In the genomic region with DNA sequence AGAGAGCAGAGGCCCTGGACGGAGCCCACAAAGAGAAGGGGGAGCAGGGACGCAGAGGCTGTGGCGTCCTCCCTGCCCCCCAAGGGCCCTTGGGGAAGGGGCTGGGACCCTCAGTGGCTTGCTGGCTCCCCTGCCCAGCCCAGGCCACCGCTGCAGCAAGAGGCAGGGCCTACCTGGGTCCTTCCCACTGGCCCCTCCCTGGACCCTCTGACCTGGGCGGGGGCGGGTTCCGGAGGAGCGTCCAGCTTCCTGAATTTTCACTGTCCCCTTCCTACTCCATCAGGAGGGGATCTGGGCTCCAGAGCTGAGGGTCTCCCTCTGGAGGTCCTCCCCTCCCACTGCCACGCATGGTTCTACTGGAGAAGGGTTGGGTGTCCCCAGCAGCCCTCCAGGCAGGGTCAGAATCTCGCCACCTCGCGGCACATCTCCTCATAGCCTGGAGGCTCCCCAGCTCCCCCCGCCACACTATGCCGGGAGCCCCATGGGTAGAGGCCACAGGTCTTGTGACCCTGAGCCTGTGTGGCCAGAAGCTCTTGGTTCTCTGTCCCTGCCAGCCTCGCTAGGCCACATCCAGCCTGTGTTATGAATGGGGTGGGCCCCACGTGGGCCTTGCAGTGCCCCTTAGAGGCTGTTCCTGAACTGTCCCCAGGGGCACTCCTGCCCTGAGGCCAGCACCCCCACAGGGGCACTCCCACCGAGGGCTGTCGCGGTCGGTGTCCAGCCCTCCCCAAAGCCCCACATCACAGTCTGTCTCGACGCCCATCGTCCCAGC, we compare ENCODE assay signal across 1 cellular context.
TF ChIP-seq lines count a peak whose summit lies in the region.

No MANE protein-coding gene starts in this region.

TF ChIP-seq in K562, 482 proteins besides CTCF, POLR2A, EP300 and RAD21 (continued from another document and continues in another):
- TF ChIP-seq SREBF1 (IDR thresholded peaks at IDR 0.05; ENCODE audit: borderline replicate concordance, low read depth, low read length) (no peak), ZNF263 (CRISPR knock-in tag; IDR thresholded peaks at IDR 0.05; ENCODE audit: borderline replicate concordance) (no peak), FOXP1 (CRISPR knock-in tag; IDR thresholded peaks at IDR 0.05) (no peak), ZNF124 (CRISPR knock-in tag; IDR thresholded peaks at IDR 0.05) (no peak), GTF2A2 (tag; IDR thresholded peaks at IDR 0.05) (no peak), HMG20B (CRISPR knock-in tag; IDR thresholded peaks at IDR 0.05) (0 out of 2 replicates have a peak, but pooled peaks have one; percentile 55), CEBPB (tag; IDR thresholded peaks at IDR 0.05) (no peak), KHSRP (IDR thresholded peaks at IDR 0.05) (no peak), ZNF764 (CRISPR knock-in tag; IDR thresholded peaks at IDR 0.05; ENCODE audit: low read depth) (no peak), ZNF12 (CRISPR knock-in tag; IDR thresholded peaks at IDR 0.05) (no peak), SMARCA4 (IDR thresholded peaks at IDR 0.05) (0 out of 2 replicates have a peak, but pooled peaks have one; percentile 16), SMC3 (conservative IDR thresholded peaks at IDR 0.05; ENCODE audit: insufficient read depth, low read depth, low read length) (0 out of 2 replicates have a peak, but pooled peaks have one; percentile 20), POLR2AphosphoS5 (IDR thresholded peaks at IDR 0.05; ENCODE audit: control insufficient read depth, insufficient read depth, low read depth, low read length) (no peak), CBX5 (IDR thresholded peaks at IDR 0.05; ENCODE audit: borderline replicate concordance, low read depth) (no peak), ETV5 (CRISPR knock-in tag; IDR thresholded peaks at IDR 0.05; ENCODE audit: low read depth) (0 out of 2 replicates have a peak, but pooled peaks have one; percentile 42), MTA3 (IDR thresholded peaks at IDR 0.05; ENCODE audit: borderline replicate concordance) (0 out of 2 replicates have a peak, but pooled peaks have one; percentile 58), ZNF184 (CRISPR knock-in tag; IDR thresholded peaks at IDR 0.05) (no peak), ZFPM2 (CRISPR knock-in tag; IDR thresholded peaks at IDR 0.05) (no peak), KDM4B (IDR thresholded peaks at IDR 0.05; ENCODE audit: borderline replicate concordance in 2 of 2, low read depth in 1 of 2) (0 out of 4 replicates have a peak, but pooled peaks of 1 of the 2 experiments have one; percentile 1), RNF2 (IDR thresholded peaks at IDR 0.05) (no peak), SAP30 (IDR thresholded peaks at IDR 0.05; ENCODE audit: borderline replicate concordance, insufficient read depth, low read depth, low read length, poor library complexity, severe bottlenecking) (no peak), HDAC2 (IDR thresholded peaks at IDR 0.05) (0 out of 2 replicates have a peak, but pooled peaks have one; percentile 38), PHB2 (IDR thresholded peaks at IDR 0.05; ENCODE audit: low read depth) (no peak), BHLHE40 (IDR thresholded peaks at IDR 0.05; ENCODE audit: low read length) (peak; percentile 28; the same call in 1 of the 2 replicates), NUFIP1 (IDR thresholded peaks at IDR 0.05; ENCODE audit: partially characterized antibody) (no peak), ZNF444 (CRISPR knock-in tag; IDR thresholded peaks at IDR 0.05) (no peak), NCOA1 (IDR thresholded peaks at IDR 0.05; ENCODE audit: low read depth) (no peak)
- TF ChIP-seq, protein P1, sequence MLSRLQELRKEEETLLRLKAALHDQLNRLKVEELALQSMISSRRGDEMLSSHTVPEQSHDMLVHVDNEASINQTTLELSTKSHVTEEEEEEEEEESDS (CRISPR knock-in tag; IDR thresholded peaks at IDR 0.05), result no peak
- TF ChIP-seq, protein P2, sequence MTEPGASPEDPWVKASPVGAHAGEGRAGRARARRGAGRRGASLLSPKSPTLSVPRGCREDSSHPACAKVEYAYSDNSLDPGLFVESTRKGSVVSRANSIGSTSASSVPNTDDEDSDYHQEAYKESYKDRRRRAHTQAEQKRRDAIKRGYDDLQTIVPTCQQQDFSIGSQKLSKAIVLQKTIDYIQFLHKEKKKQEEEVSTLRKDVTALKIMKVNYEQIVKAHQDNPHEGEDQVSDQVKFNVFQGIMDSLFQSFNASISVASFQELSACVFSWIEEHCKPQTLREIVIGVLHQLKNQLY (CRISPR knock-in tag; conservative IDR thresholded peaks at IDR 0.05), result no peak
- TF ChIP-seq, protein P3, sequence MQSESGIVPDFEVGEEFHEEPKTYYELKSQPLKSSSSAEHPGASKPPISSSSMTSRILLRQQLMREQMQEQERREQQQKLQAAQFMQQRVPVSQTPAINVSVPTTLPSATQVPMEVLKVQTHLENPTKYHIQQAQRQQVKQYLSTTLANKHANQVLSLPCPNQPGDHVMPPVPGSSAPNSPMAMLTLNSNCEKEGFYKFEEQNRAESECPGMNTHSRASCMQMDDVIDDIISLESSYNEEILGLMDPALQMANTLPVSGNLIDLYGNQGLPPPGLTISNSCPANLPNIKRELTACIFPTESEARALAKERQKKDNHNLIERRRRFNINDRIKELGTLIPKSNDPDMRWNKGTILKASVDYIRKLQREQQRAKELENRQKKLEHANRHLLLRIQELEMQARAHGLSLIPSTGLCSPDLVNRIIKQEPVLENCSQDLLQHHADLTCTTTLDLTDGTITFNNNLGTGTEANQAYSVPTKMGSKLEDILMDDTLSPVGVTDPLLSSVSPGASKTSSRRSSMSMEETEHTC (IDR thresholded peaks at IDR 0.05), result 0 out of 2 replicates have a peak, but pooled peaks have one; percentile 23
- TF ChIP-seq, protein P4, sequence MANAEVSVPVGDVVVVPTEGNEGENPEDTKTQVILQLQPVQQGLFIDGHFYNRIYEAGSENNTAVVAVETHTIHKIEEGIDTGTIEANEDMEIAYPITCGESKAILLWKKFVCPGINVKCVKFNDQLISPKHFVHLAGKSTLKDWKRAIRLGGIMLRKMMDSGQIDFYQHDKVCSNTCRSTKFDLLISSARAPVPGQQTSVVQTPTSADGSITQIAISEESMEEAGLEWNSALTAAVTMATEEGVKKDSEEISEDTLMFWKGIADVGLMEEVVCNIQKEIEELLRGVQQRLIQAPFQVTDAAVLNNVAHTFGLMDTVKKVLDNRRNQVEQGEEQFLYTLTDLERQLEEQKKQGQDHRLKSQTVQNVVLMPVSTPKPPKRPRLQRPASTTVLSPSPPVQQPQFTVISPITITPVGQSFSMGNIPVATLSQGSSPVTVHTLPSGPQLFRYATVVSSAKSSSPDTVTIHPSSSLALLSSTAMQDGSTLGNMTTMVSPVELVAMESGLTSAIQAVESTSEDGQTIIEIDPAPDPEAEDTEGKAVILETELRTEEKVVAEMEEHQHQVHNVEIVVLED (CRISPR knock-in tag; IDR thresholded peaks at IDR 0.05), result no peak
- TF ChIP-seq, protein P5, sequence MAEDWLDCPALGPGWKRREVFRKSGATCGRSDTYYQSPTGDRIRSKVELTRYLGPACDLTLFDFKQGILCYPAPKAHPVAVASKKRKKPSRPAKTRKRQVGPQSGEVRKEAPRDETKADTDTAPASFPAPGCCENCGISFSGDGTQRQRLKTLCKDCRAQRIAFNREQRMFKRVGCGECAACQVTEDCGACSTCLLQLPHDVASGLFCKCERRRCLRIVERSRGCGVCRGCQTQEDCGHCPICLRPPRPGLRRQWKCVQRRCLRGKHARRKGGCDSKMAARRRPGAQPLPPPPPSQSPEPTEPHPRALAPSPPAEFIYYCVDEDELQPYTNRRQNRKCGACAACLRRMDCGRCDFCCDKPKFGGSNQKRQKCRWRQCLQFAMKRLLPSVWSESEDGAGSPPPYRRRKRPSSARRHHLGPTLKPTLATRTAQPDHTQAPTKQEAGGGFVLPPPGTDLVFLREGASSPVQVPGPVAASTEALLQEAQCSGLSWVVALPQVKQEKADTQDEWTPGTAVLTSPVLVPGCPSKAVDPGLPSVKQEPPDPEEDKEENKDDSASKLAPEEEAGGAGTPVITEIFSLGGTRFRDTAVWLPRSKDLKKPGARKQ (CRISPR knock-in tag; IDR thresholded peaks at IDR 0.05), result no peak
- TF ChIP-seq, protein P6, sequence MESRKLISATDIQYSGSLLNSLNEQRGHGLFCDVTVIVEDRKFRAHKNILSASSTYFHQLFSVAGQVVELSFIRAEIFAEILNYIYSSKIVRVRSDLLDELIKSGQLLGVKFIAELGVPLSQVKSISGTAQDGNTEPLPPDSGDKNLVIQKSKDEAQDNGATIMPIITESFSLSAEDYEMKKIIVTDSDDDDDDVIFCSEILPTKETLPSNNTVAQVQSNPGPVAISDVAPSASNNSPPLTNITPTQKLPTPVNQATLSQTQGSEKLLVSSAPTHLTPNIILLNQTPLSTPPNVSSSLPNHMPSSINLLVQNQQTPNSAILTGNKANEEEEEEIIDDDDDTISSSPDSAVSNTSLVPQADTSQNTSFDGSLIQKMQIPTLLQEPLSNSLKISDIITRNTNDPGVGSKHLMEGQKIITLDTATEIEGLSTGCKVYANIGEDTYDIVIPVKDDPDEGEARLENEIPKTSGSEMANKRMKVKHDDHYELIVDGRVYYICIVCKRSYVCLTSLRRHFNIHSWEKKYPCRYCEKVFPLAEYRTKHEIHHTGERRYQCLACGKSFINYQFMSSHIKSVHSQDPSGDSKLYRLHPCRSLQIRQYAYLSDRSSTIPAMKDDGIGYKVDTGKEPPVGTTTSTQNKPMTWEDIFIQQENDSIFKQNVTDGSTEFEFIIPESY (CRISPR knock-in tag; IDR thresholded peaks at IDR 0.05), result no peak
- TF ChIP-seq, protein P7, sequence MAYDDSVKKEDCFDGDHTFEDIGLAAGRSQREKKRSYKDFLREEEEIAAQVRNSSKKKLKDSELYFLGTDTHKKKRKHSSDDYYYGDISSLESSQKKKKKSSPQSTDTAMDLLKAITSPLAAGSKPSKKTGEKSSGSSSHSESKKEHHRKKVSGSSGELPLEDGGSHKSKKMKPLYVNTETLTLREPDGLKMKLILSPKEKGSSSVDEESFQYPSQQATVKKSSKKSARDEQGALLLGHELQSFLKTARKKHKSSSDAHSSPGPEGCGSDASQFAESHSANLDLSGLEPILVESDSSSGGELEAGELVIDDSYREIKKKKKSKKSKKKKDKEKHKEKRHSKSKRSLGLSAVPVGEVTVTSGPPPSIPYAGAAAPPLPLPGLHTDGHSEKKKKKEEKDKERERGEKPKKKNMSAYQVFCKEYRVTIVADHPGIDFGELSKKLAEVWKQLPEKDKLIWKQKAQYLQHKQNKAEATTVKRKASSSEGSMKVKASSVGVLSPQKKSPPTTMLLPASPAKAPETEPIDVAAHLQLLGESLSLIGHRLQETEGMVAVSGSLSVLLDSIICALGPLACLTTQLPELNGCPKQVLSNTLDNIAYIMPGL (CRISPR knock-in tag; IDR thresholded peaks at IDR 0.05), result no peak
- TF ChIP-seq, protein P8, sequence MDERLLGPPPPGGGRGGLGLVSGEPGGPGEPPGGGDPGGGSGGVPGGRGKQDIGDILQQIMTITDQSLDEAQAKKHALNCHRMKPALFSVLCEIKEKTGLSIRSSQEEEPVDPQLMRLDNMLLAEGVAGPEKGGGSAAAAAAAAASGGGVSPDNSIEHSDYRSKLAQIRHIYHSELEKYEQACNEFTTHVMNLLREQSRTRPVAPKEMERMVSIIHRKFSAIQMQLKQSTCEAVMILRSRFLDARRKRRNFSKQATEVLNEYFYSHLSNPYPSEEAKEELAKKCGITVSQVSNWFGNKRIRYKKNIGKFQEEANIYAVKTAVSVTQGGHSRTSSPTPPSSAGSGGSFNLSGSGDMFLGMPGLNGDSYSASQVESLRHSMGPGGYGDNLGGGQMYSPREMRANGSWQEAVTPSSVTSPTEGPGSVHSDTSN (CRISPR knock-in tag; IDR thresholded peaks at IDR 0.05; ENCODE audit: low read depth), result no peak
- TF ChIP-seq, protein P8 (tag; conservative IDR thresholded peaks at IDR 0.05; ENCODE audit: low read depth), result no peak
- TF ChIP-seq, protein P9, sequence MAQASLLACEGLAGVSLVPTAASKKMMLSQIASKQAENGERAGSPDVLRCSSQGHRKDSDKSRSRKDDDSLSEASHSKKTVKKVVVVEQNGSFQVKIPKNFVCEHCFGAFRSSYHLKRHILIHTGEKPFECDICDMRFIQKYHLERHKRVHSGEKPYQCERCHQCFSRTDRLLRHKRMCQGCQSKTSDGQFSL (CRISPR knock-in tag; IDR thresholded peaks at IDR 0.05), result peak; percentile 85
- TF ChIP-seq, protein P9 (tag; IDR thresholded peaks at IDR 0.05), result peak in 1 of 2 experiments; percentile 68; a peak in 2 of 4 replicates
